Comparison of ENCODE assay signal across 12 cellular contexts in genomic region chr20:31567380-31567720, GRCh38. TPM values are rescaled to one million over a fixed set of nuclear protein-coding genes. Genes with fewer than 3 reads are reported as not detected.
A peak's percentile ranks its signal among the peaks of the same experiment; 100 is the strongest.
DNase-seq lines count a peak whose midpoint lies in the region; ATAC-seq, FAIRE-seq and TF ChIP-seq lines count a peak whose summit lies in the region.
"Had no signal": no experiment of that assay in that cellular context is flagged by ENCODE, and none has a peak within 500 bp of the region (broad histone marks: within the 10 kb centered on the region; RNA-seq: fewer than 3 reads in every experiment).

No MANE protein-coding gene starts in this region.

- POLR2A ChIA-PET in PC-3 (lab: Charles Lee; ENCODE audit: unreplicated experiment): interaction anchor here (1.2 to 1.3 kb wide), 2 partner anchors 26 to 41 kb away, joined by 6 to 9 read pairs; no protein-coding TSS in a partner anchor

- H3K9ac ChIP-seq in PC-3 (ENCODE audit: low read length) (no peak overlapping the region), smooth muscle cell (ENCODE audit: low read depth) (no peak overlapping the region)

- H3K79me2 ChIP-seq in PC-3 (ENCODE audit: low read length) (no peaks in the 10 kb centered on the region), smooth muscle cell (ENCODE audit: low read depth) (no peaks in the 10 kb centered on the region)

- H3K36me3 ChIP-seq in PC-3 (ENCODE audit: low read depth, low read length) (peaks cover 30% of the 10 kb centered on the region), esophagus (ENCODE audit: control insufficient read depth in 2 of 2, insufficient read depth in 2 of 2, low read length in 1 of 2) (peaks cover 0 to 18% of the 10 kb centered on the region in 2 donors), smooth muscle cell (ENCODE audit: low read depth) (peaks cover under 1% of the 10 kb centered on the region), small intestine (ENCODE audit: control insufficient read depth in 2 of 2, insufficient read depth in 2 of 2, low read length in 2 of 2) (peaks cover 2 to 13% of the 10 kb centered on the region in 2 donors)

- peaks cover 87% of the 10 kb centered on the region for H3K36me3 Mint-ChIP-seq in activated T-cell treated with anti-CD3 and anti-CD28 coated beads, Interleukin-2, amount 50 U/mL, for 24 hours (ENCODE audit: low read depth)
- peaks cover 13% of the 10 kb centered on the region for H3K36me3 Mint-ChIP-seq in activated T-cell treated with anti-CD3 and anti-CD28 coated beads, Interleukin-2, amount 50 U/mL, for 4 hours (ENCODE audit: insufficient read depth)

- H3K27ac ChIP-seq in PC-3 (ENCODE audit: low read length): peak overlapping the region; percentile 66
- H3K27ac ChIP-seq in esophagus (ENCODE audit: low read depth in 2 of 2, low read length in 1 of 2): peak overlapping the region; percentile 93 to 99
- peak overlapping the region; percentile 83 for H3K27ac ChIP-seq in smooth muscle cell (ENCODE audit: low read depth)
- peak overlapping the region in 1 of 2 donors; percentile 92 for H3K27ac ChIP-seq in small intestine (ENCODE audit: low read depth in 1 of 2, low read length in 1 of 2)

- intact Hi-C loops in PC-3 (cut with micrococcal nuclease): no loop called here

- H3K4me2 ChIP-seq in PC-3 (ENCODE audit: low read length): peak overlapping the region; percentile 45
- H3K4me2 ChIP-seq in smooth muscle cell: no peak overlapping the region

- DNase-seq in activated T-cell treated with anti-CD3 and anti-CD28 coated beads, Interleukin-2, amount 50 U/mL, for 24 hours: no peak
- no peak for DNase-seq in activated T-cell treated with anti-CD3 and anti-CD28 coated beads, Interleukin-2, amount 50 U/mL, for 4 hours
- DNase-seq in PC-3 (no peak), smooth muscle cell (lab: John Stamatoyannopoulos, UW; ENCODE audit: unreplicated experiment) (no peak), small intestine (no peak), SHP77 treated with DMSO at 0.1 percent for 48 hours (lab: John Stamatoyannopoulos, UW) (no peak)
- DNase-seq: MG63; naive thymus-derived CD4-positive, alpha-beta T cell; tibial artery had no signal

- no peaks in the 10 kb centered on the region for H3K9me3 Mint-ChIP-seq in activated T-cell treated with anti-CD3 and anti-CD28 coated beads, Interleukin-2, amount 50 U/mL, for 24 hours
- no peaks in the 10 kb centered on the region for H3K9me3 Mint-ChIP-seq in activated T-cell treated with anti-CD3 and anti-CD28 coated beads, Interleukin-2, amount 50 U/mL, for 4 hours
- H3K9me3 Mint-ChIP-seq: naive thymus-derived CD4-positive, alpha-beta T cell had no signal

- H2AFZ ChIP-seq in PC-3 (ENCODE audit: low read length): no peak overlapping the region
- no peak overlapping the region for H2AFZ ChIP-seq in smooth muscle cell (ENCODE audit: low read depth)

- H3K4me3 Mint-ChIP-seq in activated T-cell treated with anti-CD3 and anti-CD28 coated beads, Interleukin-2, amount 50 U/mL, for 24 hours: no peak overlapping the region
- no peak overlapping the region for H3K4me3 Mint-ChIP-seq in activated T-cell treated with anti-CD3 and anti-CD28 coated beads, Interleukin-2, amount 50 U/mL, for 4 hours

- H3K4me1 ChIP-seq in PC-3 (ENCODE audit: insufficient read depth, low read length) (peaks cover 47% of the 10 kb centered on the region), esophagus (ENCODE audit: control insufficient read depth in 2 of 2, insufficient read depth in 2 of 2, low read length in 1 of 2) (peaks cover 2 to 20% of the 10 kb centered on the region in 2 donors), smooth muscle cell (ENCODE audit: low read depth) (peaks cover 3% of the 10 kb centered on the region), small intestine (ENCODE audit: control insufficient read depth in 2 of 2, insufficient read depth in 1 of 2, low read depth in 1 of 2, low read length in 1 of 2) (peaks cover 3 to 4% of the 10 kb centered on the region in 2 donors)

- H3K9me2 ChIP-seq in PC-3 (replicated peaks; ENCODE audit: low read length): no peaks in the 10 kb centered on the region

- H3K27me3 ChIP-seq in PC-3 (ENCODE audit: low read length): no peaks in the 10 kb centered on the region
- no peaks in the 10 kb centered on the region for H3K27me3 ChIP-seq in esophagus (ENCODE audit: control insufficient read depth in 1 of 2, insufficient read depth in 2 of 2, low read length in 2 of 2)
- no peaks in the 10 kb centered on the region for H3K27me3 ChIP-seq in smooth muscle cell (ENCODE audit: low read depth)
- H3K27me3 ChIP-seq in small intestine (ENCODE audit: control insufficient read depth in 2 of 2, insufficient read depth in 2 of 2, low read length in 2 of 2): no peaks in the 10 kb centered on the region
- H3K27me3 ChIP-seq: MG63, tibial artery had no signal

- no peaks in the 10 kb centered on the region for H3K9me3 ChIP-seq in PC-3 (ENCODE audit: low read length)
- H3K9me3 ChIP-seq in esophagus (ENCODE audit: control insufficient read depth in 2 of 2, insufficient read depth in 1 of 2, low read depth in 1 of 2, low read length in 1 of 2): no peaks in the 10 kb centered on the region
- H3K9me3 ChIP-seq in smooth muscle cell (replicated peaks; ENCODE audit: low read depth): no peaks in the 10 kb centered on the region
- H3K9me3 ChIP-seq in small intestine (ENCODE audit: control insufficient read depth, low read depth): no peaks in the 10 kb centered on the region
- H3K9me3 ChIP-seq: MG63, tibial artery had no signal

- no TSS peak for BruUV-seq in PC-3 (replicated peaks; lab: Mats Ljungman, UMichigan)

- no peak for FAIRE-seq in small intestine (lab: Jason Lieb, UNC)
- FAIRE-seq: RCC 7860 had no signal

- no peak for ATAC-seq in activated T-cell treated with anti-CD3 and anti-CD28 coated beads, Interleukin-2, amount 50 U/mL, for 4 hours
- ATAC-seq in PC-3: no peak
- no peak for ATAC-seq in GM19324 (IDR thresholded peaks at IDR 0.05; ENCODE audit: low FRiP score, unreplicated experiment)
- ATAC-seq: naive thymus-derived CD4-positive, alpha-beta T cell had no signal

- H3K4me3 ChIP-seq in PC-3 (ENCODE audit: low read length) (no peak overlapping the region), esophagus (ENCODE audit: low read depth in 1 of 2, low read length in 2 of 2) (no peak overlapping the region), smooth muscle cell (no peak overlapping the region), small intestine (ENCODE audit: low read depth in 1 of 2, low read length in 2 of 2) (no peak overlapping the region)
- H3K4me3 ChIP-seq: MG63, tibial artery had no signal

- H4K20me1 ChIP-seq in PC-3 (ENCODE audit: low read length) (no peaks in the 10 kb centered on the region), smooth muscle cell (ENCODE audit: low read depth) (no peaks in the 10 kb centered on the region)

- H3F3A ChIP-seq in PC-3 (ENCODE audit: low read length, unreplicated experiment) (no peaks in the 10 kb centered on the region), smooth muscle cell (ENCODE audit: low read depth) (peaks cover 71% of the 10 kb centered on the region)

- CTCF ChIA-PET in PC-3 (lab: Charles Lee): interaction anchor here (0.7 to 6.4 kb wide), 5 partner anchors 10 to 195 kb away, joined by 4 to 86 read pairs (median 6); no protein-coding TSS in a partner anchor

- H3K4me1 Mint-ChIP-seq in activated T-cell treated with anti-CD3 and anti-CD28 coated beads, Interleukin-2, amount 50 U/mL, for 24 hours (ENCODE audit: low read depth): peaks cover 42% of the 10 kb centered on the region
- H3K4me1 Mint-ChIP-seq in activated T-cell treated with anti-CD3 and anti-CD28 coated beads, Interleukin-2, amount 50 U/mL, for 4 hours (ENCODE audit: low read depth): peaks cover 15% of the 10 kb centered on the region

- TF ChIP-seq CTCF in PC-3 (conservative IDR thresholded peaks at IDR 0.05; ENCODE audit: low read depth, low read length): no peak
- no peak for TF ChIP-seq CTCF in smooth muscle cell (IDR thresholded peaks at IDR 0.05; ENCODE audit: borderline replicate concordance, insufficient read depth, poor library complexity, severe bottlenecking)

- H3K27me3 Mint-ChIP-seq in activated T-cell treated with anti-CD3 and anti-CD28 coated beads, Interleukin-2, amount 50 U/mL, for 24 hours: no peaks in the 10 kb centered on the region
- H3K27me3 Mint-ChIP-seq in activated T-cell treated with anti-CD3 and anti-CD28 coated beads, Interleukin-2, amount 50 U/mL, for 4 hours (ENCODE audit: low read depth): no peaks in the 10 kb centered on the region
- H3K27me3 Mint-ChIP-seq: naive thymus-derived CD4-positive, alpha-beta T cell had no signal

- peak overlapping the region; percentile 88 for H3K27ac Mint-ChIP-seq in activated T-cell treated with anti-CD3 and anti-CD28 coated beads, Interleukin-2, amount 50 U/mL, for 24 hours

RNA-seq across cellular contexts. Expression of gene ID1, which starts 37.7 kb away (rescaled TPM):
- 1 to 10 TPM; 1.4 to 1.6 (median 1.5) TPM for total RNA-seq in activated T-cell treated with anti-CD3 and anti-CD28 coated beads, Interleukin-2, amount 50 U/mL, for 4 hours
- total RNA-seq in PC-3 (2014; rRNA removed) (774 and 872 TPM in 2 replicates), smooth muscle cell (396 and 414 TPM in 2 replicates)
- polyA plus RNA-seq in esophagus (100 to 1,000 TPM; 158 to 489 TPM), smooth muscle cell (87.6 and 182 TPM in 2 replicates), small intestine (100 to 1,000 TPM; 215 to 335 (median 284) TPM)
- polyA plus RNA-seq: naive thymus-derived CD4-positive, alpha-beta T cell had no signal

RNA-seq across cellular contexts. Expression of gene HM13, which starts 53.1 kb away (rescaled TPM):
- total RNA-seq in activated T-cell treated with anti-CD3 and anti-CD28 coated beads, Interleukin-2, amount 50 U/mL, for 4 hours: 100 to 1,000 TPM; 191 to 210 (median 195) TPM
- total RNA-seq in PC-3 (2014; rRNA removed) (99.5 and 125 TPM in 2 replicates), smooth muscle cell (165 and 210 TPM in 2 replicates)
- polyA plus RNA-seq in esophagus (100 to 1,000 TPM; 167 to 272 TPM), smooth muscle cell (336 and 397 TPM in 2 replicates), small intestine (100 to 1,000 TPM in 1 of 3 donors, 10 to 100 TPM in 2; 53.9 to 202 (median 59.7) TPM)

Comparison
In these comparisons a context has a peak if more than half of its experiments do, and no peak if none do; other contexts are left out.
1. RNA of gene ID1, which starts 37.7 kb away (total RNA-seq): 774 to 872 TPM in PC-3 and 396 to 414 TPM in smooth muscle cell; 1.4 to 1.6 TPM in activated T-cell treated with anti-CD3 and anti-CD28 coated beads, Interleukin-2, amount 50 U/mL, for 4 hours; every median in the first group is over 100 times any median in the second.